ENCODE assay signal across 11 cellular contexts in the genomic region with DNA sequence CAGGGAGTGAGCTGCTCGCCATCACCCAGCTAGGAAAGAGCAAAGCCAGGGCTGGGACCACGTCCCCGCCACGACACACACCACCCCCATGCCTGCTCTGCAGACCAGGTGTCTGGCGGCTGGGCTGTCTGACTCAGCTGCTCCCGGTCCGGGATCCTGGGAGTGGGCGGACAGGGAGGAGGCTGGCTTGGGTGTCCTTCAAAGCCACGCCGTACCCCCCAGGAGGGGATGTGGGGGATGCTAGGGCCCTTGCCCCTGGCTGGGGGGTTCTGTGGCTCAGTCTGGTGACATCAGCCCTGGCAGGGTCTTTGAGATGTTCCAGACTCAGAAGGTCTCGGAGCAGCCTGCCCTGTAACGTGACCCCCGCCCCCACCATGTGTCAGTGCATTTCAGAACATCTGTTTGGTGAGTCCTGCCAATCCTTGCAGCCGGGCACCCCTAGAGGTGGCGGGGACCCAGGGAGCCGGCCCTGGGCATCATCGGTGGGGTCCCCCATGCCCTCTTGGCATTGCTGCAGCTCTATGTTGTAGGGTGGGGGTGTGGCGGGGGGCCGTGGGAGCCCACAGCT.
A peak's percentile ranks its signal among the peaks of the same experiment; 100 is the strongest.
DNase-seq lines count a peak whose midpoint lies in the region; ATAC-seq, FAIRE-seq and TF ChIP-seq lines count a peak whose summit lies in the region.
"Had no signal": no experiment of that assay in that cellular context is flagged by ENCODE, and none has a peak within 500 bp of the region (broad histone marks: within the 10 kb centered on the region; RNA-seq: fewer than 3 reads in every experiment).

No MANE protein-coding gene starts in this region.

- POLR2A ChIA-PET in HepG2 (lab: Yijun Ruan, JAX), result no interaction called here
- POLR2A ChIA-PET in CD8-positive, alpha-beta memory T cell (lab: Charles Lee), result no interaction called here

- in situ Hi-C loops in HepG2 (cut with HindIII; ENCODE audit: extremely low pct_ligation_motif_present, low pct_unique_long_range_greater_than_20kb), result no loop called here

- no peak overlapping the region for H2AFZ ChIP-seq in HepG2 (ENCODE audit: low read length)

- peak overlapping the region; percentile 78 for H3K27ac ChIP-seq in duodenal mucosa (ENCODE audit: low read depth, low read length)
- no peak overlapping the region for H3K27ac ChIP-seq in HepG2 (ENCODE audit: extremely low read length, insufficient read depth, low read length)
- H3K27ac ChIP-seq in tibial artery, result peak overlapping the region; percentile 42 to 50
- H3K27ac ChIP-seq in CD8-positive, alpha-beta memory T cell (ENCODE audit: low read depth, low read length), result no peak overlapping the region
- H3K27ac ChIP-seq: right lobe of liver had no signal

- TF ChIP-seq RAD21 in HepG2 (CRISPR knock-in tag; IDR thresholded peaks at IDR 0.05), result no peak

- H3K9ac ChIP-seq in duodenal mucosa (ENCODE audit: low read depth in 1 of 2, low read length in 2 of 2), result peak overlapping the region in 1 of 2 donors; percentile 32
- no peak overlapping the region for H3K9ac ChIP-seq in HepG2 (ENCODE audit: insufficient read depth, low read depth, low read length)

- H3K36me3 Mint-ChIP-seq in CD8-positive, alpha-beta memory T cell, result peaks cover 0 to 2% (median 0%) of the 10 kb centered on the region in 3 donors

- no peak for TF ChIP-seq EP300 in HepG2 (IDR thresholded peaks at IDR 0.05; ENCODE audit: low read depth in 2 of 2, low read length in 2 of 2)
- TF ChIP-seq EP300 in HepG2 (CRISPR knock-in tag; IDR thresholded peaks at IDR 0.05; ENCODE audit: borderline replicate concordance), result no peak

- H3K9me3 ChIP-seq in duodenal mucosa (ENCODE audit: control insufficient read depth in 1 of 2, low read length in 2 of 2) (no peaks in the 10 kb centered on the region), HepG2 (ENCODE audit: low read length) (no peaks in the 10 kb centered on the region), tibial artery (no peaks in the 10 kb centered on the region)
- no peaks in the 10 kb centered on the region for H3K9me3 ChIP-seq in CD8-positive, alpha-beta memory T cell (ENCODE audit: low read length)
- H3K9me3 ChIP-seq: right lobe of liver had no signal

- peak; percentile 28 for ATAC-seq in HepG2
- ATAC-seq: right lobe of liver had no signal

- no peak overlapping the region for H3K4me3 ChIP-seq in duodenal mucosa (ENCODE audit: low read depth in 1 of 2, low read length in 2 of 2)
- H3K4me3 ChIP-seq in HepG2 (replicated peaks in 1 of 3; ENCODE audit: insufficient read depth in 1 of 3, low read depth in 2 of 3, low read length in 3 of 3), result no peak overlapping the region
- H3K4me3 ChIP-seq in tibial artery, result peak overlapping the region in 1 of 2 donors; percentile 11
- H3K4me3 ChIP-seq in CD8-positive, alpha-beta memory T cell (ENCODE audit: low read length), result no peak overlapping the region
- H3K4me3 ChIP-seq: right lobe of liver had no signal

- peaks cover 7 to 13% of the 10 kb centered on the region in 2 donors for H3K4me1 ChIP-seq in duodenal mucosa (ENCODE audit: control insufficient read depth in 1 of 2, insufficient read depth in 2 of 2, low read length in 2 of 2)
- peaks cover 6% of the 10 kb centered on the region for H3K4me1 ChIP-seq in HepG2 (ENCODE audit: insufficient read depth, low read length)
- peaks cover 0 to 20% (median 10%) of the 10 kb centered on the region in 4 donors for H3K4me1 ChIP-seq in tibial artery
- H3K4me1 ChIP-seq in CD8-positive, alpha-beta memory T cell (ENCODE audit: insufficient read depth, low read length), result no peaks in the 10 kb centered on the region

- no peaks in the 10 kb centered on the region for H4K20me1 ChIP-seq in HepG2 (ENCODE audit: insufficient read depth, low read length)

- CTCF ChIA-PET in HepG2 (lab: Yijun Ruan, JAX; ENCODE audit: low intra/inter-chr PET ratio, low total read pairs), result no interaction called here
- CTCF ChIA-PET in CD8-positive, alpha-beta memory T cell (lab: Charles Lee), result no interaction called here

- no peak for TF ChIP-seq CTCF in HepG2 (CRISPR knock-in tag; IDR thresholded peaks at IDR 0.05)
- TF ChIP-seq CTCF in tibial artery (IDR thresholded peaks at IDR 0.05), result no peak

- no TSS peak for BruUV-seq in HepG2 (replicated peaks; lab: Mats Ljungman, UMichigan)

- H3K79me2 ChIP-seq in HepG2 (ENCODE audit: insufficient read depth, low read length), result no peaks in the 10 kb centered on the region

- no peaks in the 10 kb centered on the region for H3K4me1 Mint-ChIP-seq in CD8-positive, alpha-beta memory T cell

- intact Hi-C loops in HepG2 (cut with micrococcal nuclease; ENCODE audit: unreplicated experiment), result no loop called here
- intact Hi-C loops in tibial artery (cut with DNase I; ENCODE audit: low total_unique reads), result no loop called here

- H3K27me3 ChIP-seq in duodenal mucosa (ENCODE audit: control insufficient read depth in 1 of 2, insufficient read depth in 2 of 2, low read length in 2 of 2) (peaks cover 14 to 20% of the 10 kb centered on the region in 2 donors), HepG2 (ENCODE audit: control insufficient read depth in 1 of 2, insufficient read depth in 2 of 2, low read length in 2 of 2) (peaks cover 11 to 37% of the 10 kb centered on the region in 2 experiments; a peak in 4 of 5 replicates), tibial artery (peaks cover 0 to 88% of the 10 kb centered on the region in 2 donors)
- peaks cover 3% of the 10 kb centered on the region for H3K27me3 ChIP-seq in CD8-positive, alpha-beta memory T cell (ENCODE audit: insufficient read depth, low read length, poor library complexity, severe bottlenecking)
- H3K27me3 ChIP-seq: right lobe of liver had no signal

- H3K9me3 Mint-ChIP-seq in CD8-positive, alpha-beta memory T cell, result no peaks in the 10 kb centered on the region

- peak; percentile 14 for DNase-seq in NCI-H1694 treated with DMSO at 0.1 percent for 48 hours (lab: John Stamatoyannopoulos, UW)
- DNase-seq in HepG2 (ENCODE audit: low spot score), result no peak
- peak in 1 of 2 donors; percentile 60 for DNase-seq in tibial artery
- no peak for DNase-seq in NCI-H510A treated with DMSO at 0.1 percent for 48 hours (lab: John Stamatoyannopoulos, UW)
- DNase-seq in CD8-positive, alpha-beta memory T cell, result no peak
- DNase-seq in activated naive CD4-positive, alpha-beta T cell treated with Interleukin-2 at 50 U/mL for 16 hours, result no peak
- DNase-seq in D341Med (ENCODE audit: low spot score), result no peak
- DNase-seq: KG1, NCI-H226 had no signal

- H3K27ac Mint-ChIP-seq in CD8-positive, alpha-beta memory T cell, result no peak overlapping the region

- no peak overlapping the region for H3K4me3 Mint-ChIP-seq in CD8-positive, alpha-beta memory T cell

- no peak for FAIRE-seq in HepG2 (lab: Jason Lieb, UNC)

- no peak overlapping the region for H3K4me2 ChIP-seq in HepG2 (ENCODE audit: low read depth, low read length)

- TF ChIP-seq POLR2A in HepG2 (IDR thresholded peaks at IDR 0.05; ENCODE audit: insufficient read depth in 1 of 2, low read depth in 2 of 2, low read length in 2 of 2), result no peak

- H3K36me3 ChIP-seq in duodenal mucosa (ENCODE audit: control insufficient read depth in 1 of 2, insufficient read depth in 2 of 2, low read length in 2 of 2), result no peaks in the 10 kb centered on the region
- no peaks in the 10 kb centered on the region for H3K36me3 ChIP-seq in HepG2 (replicated peaks in 1 of 2; ENCODE audit: control insufficient read depth in 1 of 2, insufficient read depth in 2 of 2, low read length in 2 of 2)
- H3K36me3 ChIP-seq in tibial artery, result no peaks in the 10 kb centered on the region
- H3K36me3 ChIP-seq in CD8-positive, alpha-beta memory T cell (ENCODE audit: insufficient read depth, low read length), result no peaks in the 10 kb centered on the region
- H3K36me3 ChIP-seq: right lobe of liver had no signal

- 0% methylated on average over 1 of the region's 19 CpGs for WGBS in HepG2 (ENCODE audit: low lambda C conversion rate)

- H3K27me3 Mint-ChIP-seq in CD8-positive, alpha-beta memory T cell, result peaks cover 23 to 45% of the 10 kb centered on the region in 2 donors

TF ChIP-seq in HepG2, 621 proteins besides CTCF, POLR2A, EP300 and RAD21 (continues in another document):
- TF ChIP-seq MED8 (CRISPR knock-in tag; IDR thresholded peaks at IDR 0.05; ENCODE audit: insufficient replicate concordance), result no peak
- TF ChIP-seq RORA (CRISPR knock-in tag; IDR thresholded peaks at IDR 0.05), result no peak
- no peak for TF ChIP-seq KDM2A (CRISPR knock-in tag; IDR thresholded peaks at IDR 0.05; ENCODE audit: borderline replicate concordance, low read depth)
- TF ChIP-seq, protein P1, sequence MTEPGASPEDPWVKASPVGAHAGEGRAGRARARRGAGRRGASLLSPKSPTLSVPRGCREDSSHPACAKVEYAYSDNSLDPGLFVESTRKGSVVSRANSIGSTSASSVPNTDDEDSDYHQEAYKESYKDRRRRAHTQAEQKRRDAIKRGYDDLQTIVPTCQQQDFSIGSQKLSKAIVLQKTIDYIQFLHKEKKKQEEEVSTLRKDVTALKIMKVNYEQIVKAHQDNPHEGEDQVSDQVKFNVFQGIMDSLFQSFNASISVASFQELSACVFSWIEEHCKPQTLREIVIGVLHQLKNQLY (CRISPR knock-in tag; IDR thresholded peaks at IDR 0.05), result no peak
- TF ChIP-seq SMARCE1 (IDR thresholded peaks at IDR 0.05; ENCODE audit: borderline replicate concordance), result no peak
- TF ChIP-seq, protein P2, sequence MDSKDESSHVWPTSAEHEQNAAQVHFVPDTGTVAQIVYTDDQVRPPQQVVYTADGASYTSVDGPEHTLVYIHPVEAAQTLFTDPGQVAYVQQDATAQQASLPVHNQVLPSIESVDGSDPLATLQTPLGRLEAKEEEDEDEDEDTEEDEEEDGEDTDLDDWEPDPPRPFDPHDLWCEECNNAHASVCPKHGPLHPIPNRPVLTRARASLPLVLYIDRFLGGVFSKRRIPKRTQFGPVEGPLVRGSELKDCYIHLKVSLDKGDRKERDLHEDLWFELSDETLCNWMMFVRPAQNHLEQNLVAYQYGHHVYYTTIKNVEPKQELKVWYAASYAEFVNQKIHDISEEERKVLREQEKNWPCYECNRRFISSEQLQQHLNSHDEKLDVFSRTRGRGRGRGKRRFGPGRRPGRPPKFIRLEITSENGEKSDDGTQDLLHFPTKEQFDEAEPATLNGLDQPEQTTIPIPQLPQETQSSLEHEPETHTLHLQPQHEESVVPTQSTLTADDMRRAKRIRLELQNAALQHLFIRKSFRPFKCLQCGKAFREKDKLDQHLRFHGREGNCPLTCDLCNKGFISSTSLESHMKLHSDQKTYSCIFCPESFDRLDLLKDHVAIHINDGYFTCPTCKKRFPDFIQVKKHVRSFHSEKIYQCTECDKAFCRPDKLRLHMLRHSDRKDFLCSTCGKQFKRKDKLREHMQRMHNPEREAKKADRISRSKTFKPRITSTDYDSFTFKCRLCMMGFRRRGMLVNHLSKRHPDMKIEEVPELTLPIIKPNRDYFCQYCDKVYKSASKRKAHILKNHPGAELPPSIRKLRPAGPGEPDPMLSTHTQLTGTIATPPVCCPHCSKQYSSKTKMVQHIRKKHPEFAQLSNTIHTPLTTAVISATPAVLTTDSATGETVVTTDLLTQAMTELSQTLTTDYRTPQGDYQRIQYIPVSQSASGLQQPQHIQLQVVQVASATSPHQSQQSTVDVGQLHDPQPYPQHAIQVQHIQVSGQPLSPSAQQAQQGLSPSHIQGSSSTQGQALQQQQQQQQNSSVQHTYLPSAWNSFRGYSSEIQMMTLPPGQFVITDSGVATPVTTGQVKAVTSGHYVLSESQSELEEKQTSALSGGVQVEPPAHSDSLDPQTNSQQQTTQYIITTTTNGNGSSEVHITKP (CRISPR knock-in tag; IDR thresholded peaks at IDR 0.05; ENCODE audit: low read depth), result no peak
- TF ChIP-seq HNRNPL (IDR thresholded peaks at IDR 0.05; ENCODE audit: low read depth, low read length), result no peak

Comparison
In these comparisons a context has a peak if more than half of its experiments do, and no peak if none do; other contexts are left out.
1. H3K27ac ChIP-seq: peak in duodenal mucosa (single experiment) and tibial artery (2 of 2); none in HepG2 (single experiment) and CD8-positive, alpha-beta memory T cell (single experiment).